In genomic region chr5:119239119-119239417, GRCh38 we compare ENCODE assay signal across 21 cellular contexts.
DNase-seq lines count a peak whose midpoint lies in the region; ATAC-seq lines count a peak whose summit lies in the region.
"Had no signal": no experiment of that assay in that cellular context is flagged by ENCODE, and none has a peak within 500 bp of the region (broad histone marks: within the 10 kb centered on the region; RNA-seq: fewer than 3 reads in every experiment).

No MANE protein-coding gene starts in this region.

- no peak for ATAC-seq in activated naive CD8-positive, alpha-beta T cell treated with anti-CD3 and anti-CD28 coated beads, Interleukin-2, amount 10 ng/mL, durations not matched to agents 7 days and 5 days (ENCODE audit: low read depth)
- peak; percentile 48 for ATAC-seq in stimulated activated naive CD8-positive, alpha-beta T cell treated with anti-CD3 and anti-CD28 coated beads, Interleukin-15, amount 100 ng/mL, for 72 hours
- ATAC-seq: PC-3, Right ventricle myocardium inferior had no signal

- no peaks in the 10 kb centered on the region for H3K9me3 Mint-ChIP-seq in activated naive CD4-positive, alpha-beta T cell treated with anti-CD3 and anti-CD28 coated beads, Interleukin-2, amount 50 U/mL, for 24 hours
- no peaks in the 10 kb centered on the region for H3K9me3 Mint-ChIP-seq in activated T-helper 1 cell treated with anti-CD3 and anti-CD28 coated beads, Interleukin-12 subunit alpha, Interleukin-12 subunit beta, Interleukin-2, Interleukin-4 antibody, amounts not matched to agents 30 ng/mL and 10 ng/mL and 1 ng/mL, durations not matched to agents 14 hours and 24 hours and 36 hours
- H3K9me3 Mint-ChIP-seq in activated naive CD8-positive, alpha-beta T cell treated with anti-CD3 and anti-CD28 coated beads, Interleukin-2, amount 10 ng/mL, durations not matched to agents 7 days and 5 days = no peaks in the 10 kb centered on the region
- H3K9me3 Mint-ChIP-seq in stimulated activated naive CD8-positive, alpha-beta T cell treated with anti-CD3 and anti-CD28 coated beads, Interleukin-15, amount 100 ng/mL, for 72 hours = no peaks in the 10 kb centered on the region
- H3K9me3 Mint-ChIP-seq: CD14-positive monocyte, IgD-negative memory B cell had no signal

- in situ Hi-C loops in HAP-1 (cut with MboI; ENCODE audit: low sequenced_read_pairs) (no loop called here), KBM-7 (cut with MboI; ENCODE audit: low pct_unique_long_range_greater_than_20kb, low sequenced_read_pairs) (no loop called here)

- no peaks in the 10 kb centered on the region for H3K4me1 ChIP-seq in HAP-1
- H3K4me1 ChIP-seq: BE2C, SJCRH30 had no signal

- peak overlapping the region; percentile 34 for H3K4me3 Mint-ChIP-seq in activated naive CD4-positive, alpha-beta T cell treated with anti-CD3 and anti-CD28 coated beads, Interleukin-2, amount 50 U/mL, for 24 hours
- H3K4me3 Mint-ChIP-seq in activated T-helper 1 cell treated with anti-CD3 and anti-CD28 coated beads, Interleukin-12 subunit alpha, Interleukin-12 subunit beta, Interleukin-2, Interleukin-4 antibody, amounts not matched to agents 30 ng/mL and 10 ng/mL and 1 ng/mL, durations not matched to agents 14 hours and 24 hours and 36 hours = no peak overlapping the region
- H3K4me3 Mint-ChIP-seq in activated naive CD8-positive, alpha-beta T cell treated with anti-CD3 and anti-CD28 coated beads, Interleukin-2, amount 10 ng/mL, durations not matched to agents 7 days and 5 days = peak overlapping the region; percentile 15
- peak overlapping the region; percentile 21 to 62 for H3K4me3 Mint-ChIP-seq in stimulated activated naive CD8-positive, alpha-beta T cell treated with anti-CD3 and anti-CD28 coated beads, Interleukin-15, amount 100 ng/mL, for 72 hours
- H3K4me3 Mint-ChIP-seq: CD14-positive monocyte, IgD-negative memory B cell had no signal

- H3K4me1 Mint-ChIP-seq in activated naive CD4-positive, alpha-beta T cell treated with anti-CD3 and anti-CD28 coated beads, Interleukin-2, amount 50 U/mL, for 24 hours = peaks cover 47% of the 10 kb centered on the region
- H3K4me1 Mint-ChIP-seq in activated T-helper 1 cell treated with anti-CD3 and anti-CD28 coated beads, Interleukin-12 subunit alpha, Interleukin-12 subunit beta, Interleukin-2, Interleukin-4 antibody, amounts not matched to agents 30 ng/mL and 10 ng/mL and 1 ng/mL, durations not matched to agents 14 hours and 24 hours and 36 hours (ENCODE audit: low read depth) = peaks cover 20% of the 10 kb centered on the region
- peaks cover 14% of the 10 kb centered on the region for H3K4me1 Mint-ChIP-seq in activated naive CD8-positive, alpha-beta T cell treated with anti-CD3 and anti-CD28 coated beads, Interleukin-2, amount 10 ng/mL, durations not matched to agents 7 days and 5 days
- peaks cover 16% of the 10 kb centered on the region for H3K4me1 Mint-ChIP-seq in stimulated activated naive CD8-positive, alpha-beta T cell treated with anti-CD3 and anti-CD28 coated beads, Interleukin-15, amount 100 ng/mL, for 72 hours

- H3K27me3 Mint-ChIP-seq in activated naive CD4-positive, alpha-beta T cell treated with anti-CD3 and anti-CD28 coated beads, Interleukin-2, amount 50 U/mL, for 24 hours = no peaks in the 10 kb centered on the region
- no peaks in the 10 kb centered on the region for H3K27me3 Mint-ChIP-seq in activated T-helper 1 cell treated with anti-CD3 and anti-CD28 coated beads, Interleukin-12 subunit alpha, Interleukin-12 subunit beta, Interleukin-2, Interleukin-4 antibody, amounts not matched to agents 30 ng/mL and 10 ng/mL and 1 ng/mL, durations not matched to agents 14 hours and 24 hours and 36 hours (ENCODE audit: insufficient read depth)
- H3K27me3 Mint-ChIP-seq in activated naive CD8-positive, alpha-beta T cell treated with anti-CD3 and anti-CD28 coated beads, Interleukin-2, amount 10 ng/mL, durations not matched to agents 7 days and 5 days = no peaks in the 10 kb centered on the region
- no peaks in the 10 kb centered on the region for H3K27me3 Mint-ChIP-seq in stimulated activated naive CD8-positive, alpha-beta T cell treated with anti-CD3 and anti-CD28 coated beads, Interleukin-15, amount 100 ng/mL, for 72 hours
- H3K27me3 Mint-ChIP-seq: IgD-negative memory B cell had no signal

- H3K27me3 ChIP-seq in HAP-1 (ENCODE audit: low read depth) = no peaks in the 10 kb centered on the region
- H3K27me3 ChIP-seq: BE2C, SJCRH30 had no signal

- H3K4me3 ChIP-seq in HAP-1 = no peak overlapping the region
- H3K4me3 ChIP-seq: SJCRH30 had no signal

- H3K36me3 Mint-ChIP-seq in activated naive CD4-positive, alpha-beta T cell treated with anti-CD3 and anti-CD28 coated beads, Interleukin-2, amount 50 U/mL, for 24 hours = peaks cover 10% of the 10 kb centered on the region
- H3K36me3 Mint-ChIP-seq in activated T-helper 1 cell treated with anti-CD3 and anti-CD28 coated beads, Interleukin-12 subunit alpha, Interleukin-12 subunit beta, Interleukin-2, Interleukin-4 antibody, amounts not matched to agents 30 ng/mL and 10 ng/mL and 1 ng/mL, durations not matched to agents 14 hours and 24 hours and 36 hours (ENCODE audit: low read depth) = peaks cover 18% of the 10 kb centered on the region
- peaks cover 17% of the 10 kb centered on the region for H3K36me3 Mint-ChIP-seq in activated naive CD8-positive, alpha-beta T cell treated with anti-CD3 and anti-CD28 coated beads, Interleukin-2, amount 10 ng/mL, durations not matched to agents 7 days and 5 days

- H3K27ac Mint-ChIP-seq in activated naive CD4-positive, alpha-beta T cell treated with anti-CD3 and anti-CD28 coated beads, Interleukin-2, amount 50 U/mL, for 24 hours = peak overlapping the region; percentile 71
- H3K27ac Mint-ChIP-seq in activated T-helper 1 cell treated with anti-CD3 and anti-CD28 coated beads, Interleukin-12 subunit alpha, Interleukin-12 subunit beta, Interleukin-2, Interleukin-4 antibody, amounts not matched to agents 30 ng/mL and 10 ng/mL and 1 ng/mL, durations not matched to agents 14 hours and 24 hours and 36 hours = peak overlapping the region; percentile 55
- H3K27ac Mint-ChIP-seq in activated naive CD8-positive, alpha-beta T cell treated with anti-CD3 and anti-CD28 coated beads, Interleukin-2, amount 10 ng/mL, durations not matched to agents 7 days and 5 days = peak overlapping the region; percentile 49
- peak overlapping the region; percentile 65 to 86 for H3K27ac Mint-ChIP-seq in stimulated activated naive CD8-positive, alpha-beta T cell treated with anti-CD3 and anti-CD28 coated beads, Interleukin-15, amount 100 ng/mL, for 72 hours
- H3K27ac Mint-ChIP-seq: IgD-negative memory B cell had no signal

- DNase-seq in activated naive CD4-positive, alpha-beta T cell treated with Interleukin-2 at 50 U/mL for 16 hours = no peak
- no peak for DNase-seq in activated T-helper 1 cell treated with anti-CD3 and anti-CD28 coated beads, Interleukin-12 subunit alpha, Interleukin-12 subunit beta, Interleukin-2, Interleukin-4 antibody, amounts not matched to agents 30 ng/mL and 10 ng/mL and 1 ng/mL, durations not matched to agents 14 hours and 24 hours and 36 hours (ENCODE audit: low spot score)
- no peak for DNase-seq in activated naive CD8-positive, alpha-beta T cell treated with anti-CD3 and anti-CD28 coated beads, Interleukin-2, amount 10 ng/mL, durations not matched to agents 7 days and 5 days
- DNase-seq in stimulated activated naive CD8-positive, alpha-beta T cell treated with anti-CD3 and anti-CD28 coated beads, Interleukin-15, amount 100 ng/mL, for 72 hours = no peak
- DNase-seq in HAP-1 (ENCODE audit: low spot score in 2 of 2) (no peak), KBM-7 (no peak)
- DNase-seq: BE2C; NCI-H1048; NCI-H1417; NCI-H1694; NCI-H2029 treated with DMSO at 0.1 percent for 48 hours; NCI-H446 treated with DMSO at 0.1 percent for 48 hours; NCI-H526; NCI-H82; NK-92 treated with Interleukin-12 subunit alpha and Interleukin-12 subunit beta, amount 100 ng/mL, for 24 hours; PC-3; SJCRH30 had no signal

- POLR2A ChIA-PET in activated naive CD8-positive, alpha-beta T cell treated with anti-CD3 and anti-CD28 coated beads, Interleukin-2, amount 10 ng/mL, durations not matched to agents 7 days and 5 days (lab: Charles Lee) = interaction anchor here (0.7 kb wide), 1 partner anchor 90 kb away, joined by 3 read pairs; no protein-coding TSS in a partner anchor

- H3K36me3 ChIP-seq in HAP-1 (replicated peaks) = no peaks in the 10 kb centered on the region; the same call in 1 of the 2 replicates
- H3K36me3 ChIP-seq: BE2C, SJCRH30 had no signal

- no peaks in the 10 kb centered on the region for H3K9me3 ChIP-seq in HAP-1
- H3K9me3 ChIP-seq: BE2C, SJCRH30 had no signal

- intact Hi-C loops in activated T-helper 1 cell treated with anti-CD3 and anti-CD28 coated beads, Interleukin-12 subunit alpha, Interleukin-12 subunit beta, Interleukin-2, Interleukin-4 antibody, amounts not matched to agents 30 ng/mL and 10 ng/mL and 1 ng/mL, durations not matched to agents 14 hours and 24 hours and 36 hours (cut with micrococcal nuclease) = loop anchor here (2.0 kb wide), 1 partner anchor 30 kb away; no protein-coding TSS in a partner anchor
